ENCODE assay signal across 9 cellular contexts in the genomic region with DNA sequence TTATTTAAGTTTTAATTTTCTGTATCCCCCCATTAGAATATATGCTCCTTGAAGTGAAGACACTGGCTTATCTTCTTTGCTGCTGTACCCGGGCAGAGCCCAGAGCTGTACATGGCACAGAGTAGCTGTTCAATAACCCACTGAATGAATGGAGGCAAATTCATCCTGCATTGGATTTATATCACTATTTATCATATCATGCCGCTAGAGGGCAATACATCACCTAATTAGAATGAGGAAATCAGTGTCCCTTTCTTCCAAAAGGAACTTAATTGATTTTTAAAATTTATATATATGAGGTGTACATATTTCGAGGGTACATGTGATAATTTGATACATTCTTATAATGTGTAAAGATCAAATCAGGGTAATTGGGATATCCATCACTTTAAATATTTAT.
DNase-seq lines count a peak whose midpoint lies in the region; ATAC-seq and TF ChIP-seq lines count a peak whose summit lies in the region.
"Had no signal": no experiment of that assay in that cellular context is flagged by ENCODE, and none has a peak within 500 bp of the region (broad histone marks: within the 10 kb centered on the region; RNA-seq: fewer than 3 reads in every experiment).

No MANE protein-coding gene starts in this region.

- WGBS in heart left ventricle, 4 donors: 7 to 17% (median 10%) methylated on average over 3 of the region's 3 CpGs
- WGBS in upper lobe of left lung, 2 donors: 12 to 15% methylated on average over 3 of the region's 3 CpGs

- TF ChIP-seq CTCF in heart left ventricle (IDR thresholded peaks at IDR 0.05): peak; percentile 41 to 73 (median 58)
- TF ChIP-seq CTCF in upper lobe of left lung (IDR thresholded peaks at IDR 0.05): peak in 5 of 6 experiments; percentile 14 to 46 (median 37)

- H3K36me3 ChIP-seq in heart left ventricle: no peaks in the 10 kb centered on the region
- no peaks in the 10 kb centered on the region for H3K36me3 ChIP-seq in upper lobe of left lung
- H3K36me3 ChIP-seq: SJCRH30 had no signal

- DNase-seq in EL (peak; percentile 37), NCI-H1092 (lab: John Stamatoyannopoulos, UW) (peak; percentile 30), T-helper 17 cell (no peak), heart left ventricle (no peak), upper lobe of left lung (no peak), activated gamma-delta T cell treated with Interleukin-2 at 50 U/mL for 16 hours (no peak)

- ATAC-seq in T-helper 17 cell (peak; percentile 48), heart left ventricle (peak in 1 of 4 donors; percentile 45), upper lobe of left lung (ENCODE audit: low FRiP score in 2 of 2) (peak in 1 of 2 donors; percentile 71), GM21737 (IDR thresholded peaks at IDR 0.05; ENCODE audit: unreplicated experiment) (no peak), HG03095 (IDR thresholded peaks at IDR 0.05; ENCODE audit: unreplicated experiment) (no peak)

- TF ChIP-seq EP300 in upper lobe of left lung (IDR thresholded peaks at IDR 0.05): no peak

- no peak overlapping the region for H3K27ac Mint-ChIP-seq in T-helper 17 cell

- peaks cover 2% of the 10 kb centered on the region for H3K36me3 Mint-ChIP-seq in T-helper 17 cell (ENCODE audit: low read depth)

- H3K27me3 ChIP-seq in heart left ventricle: no peaks in the 10 kb centered on the region
- no peaks in the 10 kb centered on the region for H3K27me3 ChIP-seq in upper lobe of left lung
- H3K27me3 ChIP-seq: SJCRH30 had no signal

- H3K4me1 ChIP-seq in heart left ventricle (peaks cover 0 to 11% (median 1%) of the 10 kb centered on the region in 12 donors), upper lobe of left lung (peaks cover 0 to 6% (median 0%) of the 10 kb centered on the region in 4 donors)
- H3K4me1 ChIP-seq: SJCRH30 had no signal

- H3K27ac ChIP-seq in heart left ventricle: no peak overlapping the region
- H3K27ac ChIP-seq in upper lobe of left lung: no peak overlapping the region
- H3K27ac ChIP-seq: SJCRH30 had no signal

- TF ChIP-seq POLR2A in heart left ventricle (IDR thresholded peaks at IDR 0.05) (no peak), upper lobe of left lung (IDR thresholded peaks at IDR 0.05) (no peak)

- H3K4me3 ChIP-seq in heart left ventricle (no peak overlapping the region), upper lobe of left lung (no peak overlapping the region)
- H3K4me3 ChIP-seq: SJCRH30 had no signal

- H3K9me3 ChIP-seq in T-helper 17 cell (ENCODE audit: control insufficient read depth, low read length, poor library complexity, severe bottlenecking) (no peaks in the 10 kb centered on the region), heart left ventricle (no peaks in the 10 kb centered on the region), upper lobe of left lung (no peaks in the 10 kb centered on the region)
- H3K9me3 ChIP-seq: SJCRH30 had no signal

- intact Hi-C loops in heart left ventricle (cut with DNase I): loop anchor here in 9 of 10 donors (1.0 to 10.0 kb wide), 10 partner anchors 87 to 827 kb away; a partner anchor contains a TSS

- H3K4me1 Mint-ChIP-seq in T-helper 17 cell: peaks cover 5% of the 10 kb centered on the region

- no peak overlapping the region for H3K4me3 Mint-ChIP-seq in T-helper 17 cell

- H3K27me3 Mint-ChIP-seq in T-helper 17 cell: peaks cover 22% of the 10 kb centered on the region

Comparison
In these comparisons a context has a peak if more than half of its experiments do, and no peak if none do; other contexts are left out.
1. DNase-seq: peak in EL (single experiment) and NCI-H1092 (single experiment); none in T-helper 17 cell (0 of 3), heart left ventricle (0 of 5), upper lobe of left lung (0 of 2) and activated gamma-delta T cell treated with Interleukin-2 at 50 U/mL for 16 hours (single experiment).